In the genomic region with DNA sequence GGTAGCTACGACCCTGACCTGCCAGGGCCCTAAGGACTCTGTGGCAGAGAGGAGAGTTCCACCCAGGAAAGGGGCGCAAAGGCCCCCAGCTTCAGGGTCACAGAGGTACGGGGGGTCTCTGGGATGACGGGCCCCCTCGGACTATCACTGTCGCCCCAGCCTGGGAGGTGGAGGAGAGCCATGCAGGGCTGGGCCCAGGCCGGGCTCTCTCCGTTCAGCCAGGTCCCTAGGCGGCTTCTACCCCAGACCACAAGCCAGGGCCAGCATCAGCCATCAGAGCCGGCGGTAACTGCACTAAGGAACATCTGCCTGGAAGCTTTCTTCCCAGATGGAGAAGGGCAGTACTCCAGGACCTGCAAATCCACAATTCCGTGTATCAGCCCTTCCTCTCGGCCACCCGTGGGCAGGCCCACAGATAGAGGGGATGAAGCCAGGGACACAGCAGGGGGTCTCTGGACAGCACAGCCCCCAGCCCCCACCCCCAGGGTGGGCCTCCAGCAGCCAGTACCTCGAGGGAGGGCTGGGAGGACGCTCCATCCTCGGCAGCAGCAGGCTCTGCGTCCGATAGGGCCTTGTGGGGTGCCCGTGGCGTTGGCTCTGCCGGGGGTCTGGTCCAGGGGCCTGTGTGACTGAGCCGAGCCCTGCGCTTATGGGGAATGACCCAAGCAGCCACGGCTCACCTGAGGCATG, we compare ENCODE assay signal across 2 cellular contexts.
TF ChIP-seq lines count a peak whose summit lies in the region.

No MANE protein-coding gene starts in this region.

TF ChIP-seq in GM23338, 12 proteins besides CTCF, POLR2A, EP300 and RAD21 (continues in another document):
- TF ChIP-seq EZH2phosphoT487 (IDR thresholded peaks at IDR 0.05; ENCODE audit: unreplicated experiment) (no peak), ZNF331 (CRISPR knock-in tag; IDR thresholded peaks at IDR 0.05; ENCODE audit: low read depth) (no peak), STAT1 (IDR thresholded peaks at IDR 0.05; ENCODE audit: unreplicated experiment) (no peak), CREB1 (CRISPR knock-in tag; IDR thresholded peaks at IDR 0.05; ENCODE audit: low read depth) (no peak), JUNB (IDR thresholded peaks at IDR 0.05; ENCODE audit: unreplicated experiment) (no peak)
- TF ChIP-seq, protein P1, sequence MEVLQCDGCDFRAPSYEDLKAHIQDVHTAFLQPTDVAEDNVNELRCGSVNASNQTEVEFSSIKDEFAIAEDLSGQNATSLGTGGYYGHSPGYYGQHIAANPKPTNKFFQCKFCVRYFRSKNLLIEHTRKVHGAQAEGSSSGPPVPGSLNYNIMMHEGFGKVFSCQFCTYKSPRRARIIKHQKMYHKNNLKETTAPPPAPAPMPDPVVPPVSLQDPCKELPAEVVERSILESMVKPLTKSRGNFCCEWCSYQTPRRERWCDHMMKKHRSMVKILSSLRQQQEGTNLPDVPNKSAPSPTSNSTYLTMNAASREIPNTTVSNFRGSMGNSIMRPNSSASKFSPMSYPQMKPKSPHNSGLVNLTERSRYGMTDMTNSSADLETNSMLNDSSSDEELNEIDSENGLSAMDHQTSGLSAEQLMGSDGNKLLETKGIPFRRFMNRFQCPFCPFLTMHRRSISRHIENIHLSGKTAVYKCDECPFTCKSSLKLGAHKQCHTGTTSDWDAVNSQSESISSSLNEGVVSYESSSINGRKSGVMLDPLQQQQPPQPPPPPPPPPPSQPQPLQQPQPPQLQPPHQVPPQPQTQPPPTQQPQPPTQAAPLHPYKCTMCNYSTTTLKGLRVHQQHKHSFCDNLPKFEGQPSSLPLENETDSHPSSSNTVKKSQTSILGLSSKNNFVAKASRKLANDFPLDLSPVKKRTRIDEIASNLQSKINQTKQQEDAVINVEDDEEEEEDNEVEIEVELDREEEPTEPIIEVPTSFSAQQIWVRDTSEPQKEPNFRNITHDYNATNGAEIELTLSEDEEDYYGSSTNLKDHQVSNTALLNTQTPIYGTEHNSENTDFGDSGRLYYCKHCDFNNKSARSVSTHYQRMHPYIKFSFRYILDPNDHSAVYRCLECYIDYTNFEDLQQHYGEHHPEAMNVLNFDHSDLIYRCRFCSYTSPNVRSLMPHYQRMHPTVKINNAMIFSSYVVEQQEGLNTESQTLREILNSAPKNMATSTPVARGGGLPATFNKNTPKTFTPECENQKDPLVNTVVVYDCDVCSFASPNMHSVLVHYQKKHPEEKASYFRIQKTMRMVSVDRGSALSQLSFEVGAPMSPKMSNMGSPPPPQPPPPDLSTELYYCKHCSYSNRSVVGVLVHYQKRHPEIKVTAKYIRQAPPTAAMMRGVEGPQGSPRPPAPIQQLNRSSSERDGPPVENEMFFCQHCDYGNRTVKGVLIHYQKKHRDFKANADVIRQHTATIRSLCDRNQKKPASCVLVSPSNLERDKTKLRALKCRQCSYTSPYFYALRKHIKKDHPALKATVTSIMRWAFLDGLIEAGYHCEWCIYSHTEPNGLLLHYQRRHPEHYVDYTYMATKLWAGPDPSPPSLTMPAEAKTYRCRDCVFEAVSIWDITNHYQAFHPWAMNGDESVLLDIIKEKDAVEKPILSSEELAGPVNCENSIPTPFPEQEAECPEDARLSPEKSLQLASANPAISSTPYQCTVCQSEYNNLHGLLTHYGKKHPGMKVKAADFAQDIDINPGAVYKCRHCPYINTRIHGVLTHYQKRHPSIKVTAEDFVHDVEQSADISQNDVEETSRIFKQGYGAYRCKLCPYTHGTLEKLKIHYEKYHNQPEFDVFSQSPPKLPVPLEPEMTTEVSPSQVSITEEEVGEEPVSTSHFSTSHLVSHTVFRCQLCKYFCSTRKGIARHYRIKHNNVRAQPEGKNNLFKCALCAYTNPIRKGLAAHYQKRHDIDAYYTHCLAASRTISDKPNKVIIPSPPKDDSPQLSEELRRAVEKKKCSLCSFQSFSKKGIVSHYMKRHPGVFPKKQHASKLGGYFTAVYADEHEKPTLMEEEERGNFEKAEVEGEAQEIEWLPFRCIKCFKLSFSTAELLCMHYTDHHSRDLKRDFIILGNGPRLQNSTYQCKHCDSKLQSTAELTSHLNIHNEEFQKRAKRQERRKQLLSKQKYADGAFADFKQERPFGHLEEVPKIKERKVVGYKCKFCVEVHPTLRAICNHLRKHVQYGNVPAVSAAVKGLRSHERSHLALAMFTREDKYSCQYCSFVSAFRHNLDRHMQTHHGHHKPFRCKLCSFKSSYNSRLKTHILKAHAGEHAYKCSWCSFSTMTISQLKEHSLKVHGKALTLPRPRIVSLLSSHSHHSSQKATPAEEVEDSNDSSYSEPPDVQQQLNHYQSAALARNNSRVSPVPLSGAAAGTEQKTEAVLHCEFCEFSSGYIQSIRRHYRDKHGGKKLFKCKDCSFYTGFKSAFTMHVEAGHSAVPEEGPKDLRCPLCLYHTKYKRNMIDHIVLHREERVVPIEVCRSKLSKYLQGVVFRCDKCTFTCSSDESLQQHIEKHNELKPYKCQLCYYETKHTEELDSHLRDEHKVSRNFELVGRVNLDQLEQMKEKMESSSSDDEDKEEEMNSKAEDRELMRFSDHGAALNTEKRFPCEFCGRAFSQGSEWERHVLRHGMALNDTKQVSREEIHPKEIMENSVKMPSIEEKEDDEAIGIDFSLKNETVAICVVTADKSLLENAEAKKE (CRISPR knock-in tag; IDR thresholded peaks at IDR 0.05): no peak
- TF ChIP-seq, protein P2, sequence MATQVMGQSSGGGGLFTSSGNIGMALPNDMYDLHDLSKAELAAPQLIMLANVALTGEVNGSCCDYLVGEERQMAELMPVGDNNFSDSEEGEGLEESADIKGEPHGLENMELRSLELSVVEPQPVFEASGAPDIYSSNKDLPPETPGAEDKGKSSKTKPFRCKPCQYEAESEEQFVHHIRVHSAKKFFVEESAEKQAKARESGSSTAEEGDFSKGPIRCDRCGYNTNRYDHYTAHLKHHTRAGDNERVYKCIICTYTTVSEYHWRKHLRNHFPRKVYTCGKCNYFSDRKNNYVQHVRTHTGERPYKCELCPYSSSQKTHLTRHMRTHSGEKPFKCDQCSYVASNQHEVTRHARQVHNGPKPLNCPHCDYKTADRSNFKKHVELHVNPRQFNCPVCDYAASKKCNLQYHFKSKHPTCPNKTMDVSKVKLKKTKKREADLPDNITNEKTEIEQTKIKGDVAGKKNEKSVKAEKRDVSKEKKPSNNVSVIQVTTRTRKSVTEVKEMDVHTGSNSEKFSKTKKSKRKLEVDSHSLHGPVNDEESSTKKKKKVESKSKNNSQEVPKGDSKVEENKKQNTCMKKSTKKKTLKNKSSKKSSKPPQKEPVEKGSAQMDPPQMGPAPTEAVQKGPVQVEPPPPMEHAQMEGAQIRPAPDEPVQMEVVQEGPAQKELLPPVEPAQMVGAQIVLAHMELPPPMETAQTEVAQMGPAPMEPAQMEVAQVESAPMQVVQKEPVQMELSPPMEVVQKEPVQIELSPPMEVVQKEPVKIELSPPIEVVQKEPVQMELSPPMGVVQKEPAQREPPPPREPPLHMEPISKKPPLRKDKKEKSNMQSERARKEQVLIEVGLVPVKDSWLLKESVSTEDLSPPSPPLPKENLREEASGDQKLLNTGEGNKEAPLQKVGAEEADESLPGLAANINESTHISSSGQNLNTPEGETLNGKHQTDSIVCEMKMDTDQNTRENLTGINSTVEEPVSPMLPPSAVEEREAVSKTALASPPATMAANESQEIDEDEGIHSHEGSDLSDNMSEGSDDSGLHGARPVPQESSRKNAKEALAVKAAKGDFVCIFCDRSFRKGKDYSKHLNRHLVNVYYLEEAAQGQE (IDR thresholded peaks at IDR 0.05; ENCODE audit: unreplicated experiment): no peak
- TF ChIP-seq, protein P3, sequence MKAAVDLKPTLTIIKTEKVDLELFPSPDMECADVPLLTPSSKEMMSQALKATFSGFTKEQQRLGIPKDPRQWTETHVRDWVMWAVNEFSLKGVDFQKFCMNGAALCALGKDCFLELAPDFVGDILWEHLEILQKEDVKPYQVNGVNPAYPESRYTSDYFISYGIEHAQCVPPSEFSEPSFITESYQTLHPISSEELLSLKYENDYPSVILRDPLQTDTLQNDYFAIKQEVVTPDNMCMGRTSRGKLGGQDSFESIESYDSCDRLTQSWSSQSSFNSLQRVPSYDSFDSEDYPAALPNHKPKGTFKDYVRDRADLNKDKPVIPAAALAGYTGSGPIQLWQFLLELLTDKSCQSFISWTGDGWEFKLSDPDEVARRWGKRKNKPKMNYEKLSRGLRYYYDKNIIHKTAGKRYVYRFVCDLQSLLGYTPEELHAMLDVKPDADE (IDR thresholded peaks at IDR 0.05): no peak

TF ChIP-seq in neural cell, 6 proteins besides CTCF, POLR2A, EP300 and RAD21:
- TF ChIP-seq, protein P2 (IDR thresholded peaks at IDR 0.05; ENCODE audit: borderline replicate concordance): no peak
- TF ChIP-seq EZH2 (IDR thresholded peaks at IDR 0.05; ENCODE audit: borderline replicate concordance, insufficient read depth, low read length, poor library complexity, severe bottlenecking) (no peak), SMC3 (conservative IDR thresholded peaks at IDR 0.05; ENCODE audit: poor library complexity) (no peak), MXI1 (conservative IDR thresholded peaks at IDR 0.05; ENCODE audit: poor library complexity, severe bottlenecking) (no peak), POLR2AphosphoS5 (IDR thresholded peaks at IDR 0.05) (no peak)
